13 cellular contexts compared by ENCODE assay signal in the genomic region with DNA sequence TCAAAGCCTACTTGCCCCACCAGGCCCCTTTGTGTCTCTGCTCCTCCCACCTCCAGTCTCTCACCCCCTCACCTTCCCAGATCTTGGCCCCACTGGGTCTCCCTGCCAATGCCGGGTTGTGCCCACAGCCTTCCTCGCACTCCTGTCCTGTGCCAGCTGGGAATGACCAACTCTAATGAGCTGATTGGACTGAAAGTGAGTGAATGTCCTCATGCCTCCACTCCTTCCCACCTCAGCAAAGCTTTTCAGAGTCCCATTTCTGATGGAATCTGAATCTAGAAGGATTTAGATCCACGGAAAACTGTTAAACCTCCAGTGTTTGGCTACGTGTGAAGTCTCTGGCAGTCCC.
A peak's percentile ranks its signal among the peaks of the same experiment; 100 is the strongest.
DNase-seq lines count a peak whose midpoint lies in the region; ATAC-seq and TF ChIP-seq lines count a peak whose summit lies in the region.
"Had no signal": no experiment of that assay in that cellular context is flagged by ENCODE, and none has a peak within 500 bp of the region (broad histone marks: within the 10 kb centered on the region; RNA-seq: fewer than 3 reads in every experiment).

No MANE protein-coding gene starts in this region.

- TF ChIP-seq CTCF in PC-9 (conservative IDR thresholded peaks at IDR 0.05) (no peak), brain microvascular endothelial cell (IDR thresholded peaks at IDR 0.05; ENCODE audit: low read depth, low read length, missing control alignments) (no peak)

- H3K27me3 ChIP-seq in PC-9 (ENCODE audit: insufficient read depth, low read depth) (no peaks in the 10 kb centered on the region), subcutaneous abdominal adipose tissue (ENCODE audit: control insufficient read depth in 5 of 5, insufficient read depth in 4 of 5, low read length in 5 of 5) (no peaks in the 10 kb centered on the region), brain microvascular endothelial cell (replicated peaks) (no peaks in the 10 kb centered on the region)
- H3K27me3 ChIP-seq: hepatocyte had no signal

- no TSS peak for BruUV-seq in PC-9 (replicated peaks; lab: Mats Ljungman, UMichigan)

- no peaks in the 10 kb centered on the region for H3K9me2 ChIP-seq in PC-9 (ENCODE audit: insufficient read depth)

- no peaks in the 10 kb centered on the region for H3K9me3 ChIP-seq in PC-9 (ENCODE audit: insufficient read depth, low read depth)
- peaks cover 0 to 2% (median 0%) of the 10 kb centered on the region in 5 donors for H3K9me3 ChIP-seq in subcutaneous abdominal adipose tissue (ENCODE audit: control insufficient read depth in 5 of 5, low read length in 5 of 5)

- H3K79me2 ChIP-seq in PC-9 (ENCODE audit: low read depth) = no peaks in the 10 kb centered on the region
- H3K79me2 ChIP-seq: hepatocyte had no signal

- CTCF ChIA-PET in PC-9 (lab: Charles Lee) = no interaction called here

- H3F3A ChIP-seq in PC-9 (ENCODE audit: insufficient read depth, low read depth) = peaks cover 24% of the 10 kb centered on the region; the same call in 1 of the 2 replicates

- H3K27ac ChIP-seq in PC-9 = peak overlapping the region; percentile 44
- H3K27ac ChIP-seq in subcutaneous abdominal adipose tissue (ENCODE audit: low read depth, low read length) = peak overlapping the region; percentile 88
- no peak overlapping the region for H3K27ac ChIP-seq in brain microvascular endothelial cell
- H3K27ac ChIP-seq: hepatocyte had no signal

- H3K36me3 ChIP-seq in PC-9 (ENCODE audit: low read depth) = no peaks in the 10 kb centered on the region
- no peaks in the 10 kb centered on the region for H3K36me3 ChIP-seq in subcutaneous abdominal adipose tissue (ENCODE audit: control insufficient read depth in 5 of 5, insufficient read depth in 5 of 5, low read length in 5 of 5)
- no peaks in the 10 kb centered on the region for H3K36me3 ChIP-seq in brain microvascular endothelial cell (replicated peaks)

- peak overlapping the region in 3 of 5 donors; percentile 7 to 61 (median 10) for H3K9ac ChIP-seq in subcutaneous abdominal adipose tissue (ENCODE audit: low read length in 5 of 5)

- POLR2A ChIA-PET in PC-9 (lab: Charles Lee; ENCODE audit: unreplicated experiment) = no interaction called here

- no peak overlapping the region for H3K4me3 ChIP-seq in PC-9
- H3K4me3 ChIP-seq in subcutaneous abdominal adipose tissue (ENCODE audit: low read depth in 1 of 5, low read length in 5 of 5) = peak overlapping the region in 2 of 5 donors; percentile 4 to 17
- H3K4me3 ChIP-seq in brain microvascular endothelial cell (ENCODE audit: low read depth, low read length) = no peak overlapping the region
- H3K4me3 ChIP-seq: hepatocyte had no signal

- no peak overlapping the region for H2AFZ ChIP-seq in PC-9
- H2AFZ ChIP-seq: hepatocyte had no signal

- peak overlapping the region; percentile 39 for H3K4me2 ChIP-seq in PC-9
- H3K4me2 ChIP-seq: hepatocyte had no signal

- DNase-seq in PC-9 = no peak
- peak; percentile 33 for DNase-seq in cerebellum (ENCODE audit: low spot score)
- DNase-seq in midbrain (lab: John Stamatoyannopoulos, UW) = peak; percentile 59
- DNase-seq in AG08395 (ENCODE audit: low spot score) = no peak
- DNase-seq in brain microvascular endothelial cell = no peak
- DNase-seq: activated CD4-positive, alpha-beta T cell treated with anti-CD3 and anti-CD28 coated beads, Interleukin-2, amount 10 ng/mL, durations not matched to agents 24 days and 14 days; NCI-H146; NCI-H524; T-helper 17 cell had no signal

- in situ Hi-C loops in brain microvascular endothelial cell (cut with HindIII; ENCODE audit: low pct_ligation_motif_present, low sequenced_read_pairs) = no loop called here

- intact Hi-C loops in PC-9 (cut with micrococcal nuclease; ENCODE audit: unreplicated experiment) = no loop called here

- peaks cover 18% of the 10 kb centered on the region for H3K4me1 ChIP-seq in PC-9 (replicated peaks; ENCODE audit: insufficient read depth)
- H3K4me1 ChIP-seq in subcutaneous abdominal adipose tissue (ENCODE audit: control insufficient read depth in 5 of 5, insufficient read depth in 5 of 5, low read length in 5 of 5) = peaks cover 9 to 40% (median 24%) of the 10 kb centered on the region in 5 donors

- ATAC-seq in HG03521 (IDR thresholded peaks at IDR 0.05; ENCODE audit: unreplicated experiment) = no peak
- no peak for ATAC-seq in GM21526 (IDR thresholded peaks at IDR 0.05; ENCODE audit: low FRiP score, unreplicated experiment)
- ATAC-seq: T-helper 17 cell had no signal

- no peaks in the 10 kb centered on the region for H4K20me1 ChIP-seq in PC-9 (ENCODE audit: insufficient read depth)

Comparison
In these comparisons a context has a peak if more than half of its experiments do, and no peak if none do; other contexts are left out.
1. DNase-seq: peak in cerebellum (single experiment) and midbrain (single experiment); none in PC-9 (0 of 2), AG08395 (single experiment) and brain microvascular endothelial cell (single experiment).